21 cellular contexts compared by ENCODE assay signal in genomic region chr5:3225201-3225960, GRCh38.
"Had no signal": no experiment of that assay in that cellular context is flagged by ENCODE, and none has a peak within 500 bp of the region (broad histone marks: within the 10 kb centered on the region; RNA-seq: fewer than 3 reads in every experiment).

No MANE protein-coding gene starts in this region.

- H3K9me3 Mint-ChIP-seq: central memory CD8-positive, alpha-beta T cell; WTC11 had no signal

- H3K27ac Mint-ChIP-seq: activated CD8-positive, alpha-beta T cell treated with anti-CD3 and anti-CD28 coated beads, Interleukin-2, amount 10 ng/mL, durations not matched to agents 7 days and 5 days; activated naive CD4-positive, alpha-beta T cell treated with anti-CD3 and anti-CD28 coated beads, Interleukin-2, amount 50 U/mL, for 72 hours; activated naive CD8-positive, alpha-beta T cell treated with anti-CD3 and anti-CD28 coated beads, Interleukin-2, amount 50 U/mL, for 24 hours; T-helper 17 cell had no signal

- H3K27me3 ChIP-seq: ascending aorta, body of pancreas had no signal

- ATAC-seq: activated CD8-positive, alpha-beta T cell treated with anti-CD3 and anti-CD28 coated beads, Interleukin-2, amount 10 ng/mL, durations not matched to agents 7 days and 5 days; activated naive CD4-positive, alpha-beta T cell treated with anti-CD3 and anti-CD28 coated beads, Interleukin-2, amount 50 U/mL, for 72 hours; activated naive CD8-positive, alpha-beta T cell treated with anti-CD3 and anti-CD28 coated beads, Interleukin-2, amount 50 U/mL, for 24 hours; body of pancreas; PC-3; T-helper 17 cell; WTC11 had no signal

- H3K9me3 ChIP-seq: ascending aorta, body of pancreas had no signal

- H3K4me1 ChIP-seq: ascending aorta, body of pancreas had no signal

- H3K4me3 Mint-ChIP-seq: activated CD8-positive, alpha-beta T cell treated with anti-CD3 and anti-CD28 coated beads, Interleukin-2, amount 10 ng/mL, durations not matched to agents 7 days and 5 days; activated naive CD8-positive, alpha-beta T cell treated with anti-CD3 and anti-CD28 coated beads, Interleukin-2, amount 50 U/mL, for 24 hours; central memory CD8-positive, alpha-beta T cell; T-helper 17 cell; WTC11 had no signal

- H3K27ac ChIP-seq: ascending aorta, body of pancreas had no signal

- H3K36me3 ChIP-seq: ascending aorta had no signal

- H3K4me3 ChIP-seq: ascending aorta, body of pancreas had no signal

- H3K36me3 Mint-ChIP-seq: WTC11 had no signal

- DNase-seq: activated CD4-positive, alpha-beta T cell treated with anti-CD3 and anti-CD28 coated beads for 48 hours; activated CD4-positive, alpha-beta T cell treated with anti-CD3 and anti-CD28 coated beads, Interleukin-2, amount 50 U/mL, for 4 hours; activated CD4-positive, CD25-positive, alpha-beta regulatory T cell treated with anti-CD3 and anti-CD28 coated beads, Interleukin-2, amount 50 U/mL, for 72 hours; activated CD8-positive, alpha-beta memory T cell treated with anti-CD3 and anti-CD28 coated beads, Interleukin-2, amount 50 U/mL, for 48 hours; activated CD8-positive, alpha-beta T cell treated with anti-CD3 and anti-CD28 coated beads, Interleukin-2, amount 10 ng/mL, durations not matched to agents 7 days and 5 days; activated naive CD8-positive, alpha-beta T cell treated with anti-CD3 and anti-CD28 coated beads, Interleukin-2, amount 50 U/mL, for 24 hours; activated T-cell treated with anti-CD3 and anti-CD28 coated beads, Interleukin-2, amount 50 U/mL, for 1 hour; amniotic stem cell; body of pancreas; KG1; NCI-H2107; NCI-H510A treated with DMSO at 0.1 percent for 48 hours; NCI-H69; PC-3; SHP77 treated with DMSO at 0.1 percent for 48 hours; T-helper 17 cell; T-helper 9 cell had no signal

- H3K4me1 Mint-ChIP-seq: activated naive CD8-positive, alpha-beta T cell treated with anti-CD3 and anti-CD28 coated beads, Interleukin-2, amount 50 U/mL, for 24 hours; central memory CD8-positive, alpha-beta T cell; T-helper 17 cell had no signal

- H3K27me3 Mint-ChIP-seq: activated naive CD8-positive, alpha-beta T cell treated with anti-CD3 and anti-CD28 coated beads, Interleukin-2, amount 50 U/mL, for 24 hours; central memory CD8-positive, alpha-beta T cell; T-helper 17 cell had no signal
